In genomic region chr2:43748333-43748732, GRCh38 we compare ENCODE assay signal across 6 cellular contexts.
"Had no signal": no experiment of that assay in that cellular context is flagged by ENCODE, and none has a peak within 500 bp of the region (broad histone marks: within the 10 kb centered on the region; RNA-seq: fewer than 3 reads in every experiment).

No MANE protein-coding gene starts in this region.

- H3K9me3 Mint-ChIP-seq: activated T-helper 2 cell treated with anti-CD3 and anti-CD28 coated beads, Interferon-gamma antibody, Interleukin-2, Interleukin-4, amounts not matched to agents 10 μg/mL and 5 μg/mL and 100 μg/mL, durations not matched to agents 14 hours and 24 hours and 36 hours had no signal

- H3K27ac Mint-ChIP-seq: activated T-helper 2 cell treated with anti-CD3 and anti-CD28 coated beads, Interferon-gamma antibody, Interleukin-2, Interleukin-4, amounts not matched to agents 10 μg/mL and 5 μg/mL and 100 μg/mL, durations not matched to agents 14 hours and 24 hours and 36 hours had no signal

- DNase-seq: activated CD4-positive, CD25-positive, alpha-beta regulatory T cell treated with anti-CD3 and anti-CD28 coated beads, Interleukin-2, amount 50 U/mL, for 72 hours; glutamatergic neuron; sigmoid colon; T-helper 9 cell; transverse colon had no signal
